ENCODE assay signal across 15 cellular contexts in genomic region chr3:52124126-52124525, GRCh38. TPM values are rescaled to one million over a fixed set of nuclear protein-coding genes. Genes with fewer than 3 reads are reported as not detected.
DNase-seq lines count a peak whose midpoint lies in the region; ATAC-seq, FAIRE-seq and TF ChIP-seq lines count a peak whose summit lies in the region.
"Had no signal": no experiment of that assay in that cellular context is flagged by ENCODE, and none has a peak within 500 bp of the region (broad histone marks: within the 10 kb centered on the region; RNA-seq: fewer than 3 reads in every experiment).

No MANE protein-coding gene starts in this region.

- H3K36me3 ChIP-seq in bronchial epithelial cell (ENCODE audit: control insufficient read depth, insufficient read depth, low read length): no peaks in the 10 kb centered on the region
- H3K36me3 ChIP-seq in spleen: peaks cover 0 to 18% (median 0%) of the 10 kb centered on the region in 6 donors

- TF ChIP-seq CTCF in natural killer cell (IDR thresholded peaks at IDR 0.05): no peak
- no peak for TF ChIP-seq CTCF in bronchial epithelial cell (IDR thresholded peaks at IDR 0.05; ENCODE audit: insufficient read depth, low read length, severe bottlenecking)
- TF ChIP-seq CTCF in spleen (IDR thresholded peaks at IDR 0.05 in 8 of 11, conservative IDR thresholded peaks at IDR 0.05 in 3 of 11): no peak
- TF ChIP-seq CTCF in HFFc6 (IDR thresholded peaks at IDR 0.05): no peak

- H3K36me3 Mint-ChIP-seq in natural killer cell treated with Interleukin-12 subunit alpha and Interleukin-12 subunit beta and Interleukin-15 and Interleukin-18, amount 100 ng/mL, for 72 hours: no peaks in the 10 kb centered on the region
- H3K36me3 Mint-ChIP-seq in natural killer cell: no peaks in the 10 kb centered on the region
- H3K36me3 Mint-ChIP-seq in HFFc6 (ENCODE audit: low read depth): peaks cover 18% of the 10 kb centered on the region; the same call in 1 of the 2 replicates
- H3K36me3 Mint-ChIP-seq in activated CD4-positive, alpha-beta T cell treated with anti-CD3 and anti-CD28 coated beads, Interleukin-2, amount 10 ng/mL, durations not matched to agents 24 days and 14 days (ENCODE audit: low read depth): peaks cover 15% of the 10 kb centered on the region
- H3K36me3 Mint-ChIP-seq: CD8-positive, alpha-beta memory T cell had no signal

- peak; percentile 12 for DNase-seq in natural killer cell treated with Interleukin-12 subunit alpha and Interleukin-12 subunit beta and Interleukin-15 and Interleukin-18, amount 100 ng/mL, for 72 hours (ENCODE audit: low spot score)
- DNase-seq in natural killer cell (no peak), bronchial epithelial cell (ENCODE audit: low read depth) (no peak), spleen (peak; percentile 33), HFFc6 (no peak)
- no peak for DNase-seq in activated CD4-positive, alpha-beta T cell treated with anti-CD3 and anti-CD28 coated beads, Interleukin-2, amount 10 ng/mL, durations not matched to agents 24 days and 14 days
- DNase-seq: Caco-2; CD8-positive, alpha-beta memory T cell; DND-41; GDM1; HCEC 1CT had no signal

- H3K9me3 ChIP-seq in spleen: no peaks in the 10 kb centered on the region
- H3K9me3 ChIP-seq: Caco-2 had no signal

- H3K27me3 Mint-ChIP-seq in natural killer cell treated with Interleukin-12 subunit alpha and Interleukin-12 subunit beta and Interleukin-15 and Interleukin-18, amount 100 ng/mL, for 72 hours: no peaks in the 10 kb centered on the region
- H3K27me3 Mint-ChIP-seq in natural killer cell (ENCODE audit: low read depth in 2 of 2): no peaks in the 10 kb centered on the region
- no peaks in the 10 kb centered on the region; the same call in 1 of the 2 replicates for H3K27me3 Mint-ChIP-seq in HFFc6 (ENCODE audit: insufficient read depth)
- H3K27me3 Mint-ChIP-seq in activated CD4-positive, alpha-beta T cell treated with anti-CD3 and anti-CD28 coated beads, Interleukin-2, amount 10 ng/mL, durations not matched to agents 24 days and 14 days: no peaks in the 10 kb centered on the region
- H3K27me3 Mint-ChIP-seq: B cell; CD8-positive, alpha-beta memory T cell had no signal

- intact Hi-C loops in natural killer cell (cut with micrococcal nuclease) (loop anchor here (5.0 kb wide), 1 partner anchor 72 kb away; no protein-coding TSS in a partner anchor), spleen (cut with DNase I; ENCODE audit: low total_unique reads) (loop anchor here (5.0 to 10.0 kb wide), 2 partner anchors 69 to 122 kb away; partner anchors contain the start of gene DUSP7)
- intact Hi-C loops in activated CD4-positive, alpha-beta T cell treated with anti-CD3 and anti-CD28 coated beads, Interleukin-2, amount 10 ng/mL, durations not matched to agents 24 days and 14 days (cut with micrococcal nuclease): no loop called here

- H3K4me1 Mint-ChIP-seq in natural killer cell treated with Interleukin-12 subunit alpha and Interleukin-12 subunit beta and Interleukin-15 and Interleukin-18, amount 100 ng/mL, for 72 hours (ENCODE audit: low read depth in 2 of 2): peaks cover 6 to 19% of the 10 kb centered on the region in 2 donors
- H3K4me1 Mint-ChIP-seq in natural killer cell (peaks cover 13 to 15% of the 10 kb centered on the region in 2 donors), HFFc6 (ENCODE audit: low read depth) (peaks cover 41% of the 10 kb centered on the region)
- H3K4me1 Mint-ChIP-seq in activated CD4-positive, alpha-beta T cell treated with anti-CD3 and anti-CD28 coated beads, Interleukin-2, amount 10 ng/mL, durations not matched to agents 24 days and 14 days: peaks cover 27% of the 10 kb centered on the region
- H3K4me1 Mint-ChIP-seq: CD8-positive, alpha-beta memory T cell had no signal

- TF ChIP-seq POLR2A in spleen (IDR thresholded peaks at IDR 0.05): no peak

- 88 to 98% (median 94%) methylated on average over 2 of the region's 2 CpGs for whole genome bisulfite sequencing in spleen, 5 donors

- no peak overlapping the region for H3K4me3 ChIP-seq in bronchial epithelial cell (ENCODE audit: low read depth, low read length)
- H3K4me3 ChIP-seq in spleen: no peak overlapping the region

- no peak overlapping the region for H3K27ac Mint-ChIP-seq in natural killer cell treated with Interleukin-12 subunit alpha and Interleukin-12 subunit beta and Interleukin-15 and Interleukin-18, amount 100 ng/mL, for 72 hours
- H3K27ac Mint-ChIP-seq in natural killer cell: no peak overlapping the region
- no peak overlapping the region for H3K27ac Mint-ChIP-seq in HFFc6
- H3K27ac Mint-ChIP-seq in activated CD4-positive, alpha-beta T cell treated with anti-CD3 and anti-CD28 coated beads, Interleukin-2, amount 10 ng/mL, durations not matched to agents 24 days and 14 days: no peak overlapping the region
- H3K27ac Mint-ChIP-seq: B cell; CD8-positive, alpha-beta memory T cell had no signal

- peak overlapping the region in 6 of 8 donors; percentile 78 to 88 (median 86) for H3K27ac ChIP-seq in spleen

- H3K27me3 ChIP-seq in bronchial epithelial cell (ENCODE audit: control insufficient read depth, insufficient read depth, low read length) (no peaks in the 10 kb centered on the region), spleen (replicated peaks in 1 of 7) (no peaks in the 10 kb centered on the region)

- no peak overlapping the region for H3K4me3 Mint-ChIP-seq in natural killer cell treated with Interleukin-12 subunit alpha and Interleukin-12 subunit beta and Interleukin-15 and Interleukin-18, amount 100 ng/mL, for 72 hours
- no peak overlapping the region for H3K4me3 Mint-ChIP-seq in natural killer cell
- no peak overlapping the region for H3K4me3 Mint-ChIP-seq in HFFc6
- H3K4me3 Mint-ChIP-seq in activated CD4-positive, alpha-beta T cell treated with anti-CD3 and anti-CD28 coated beads, Interleukin-2, amount 10 ng/mL, durations not matched to agents 24 days and 14 days: no peak overlapping the region
- H3K4me3 Mint-ChIP-seq: B cell had no signal

- ATAC-seq in natural killer cell treated with Interleukin-12 subunit alpha and Interleukin-12 subunit beta and Interleukin-15 and Interleukin-18, amount 100 ng/mL, for 72 hours: no peak
- no peak for ATAC-seq in natural killer cell
- no peak for ATAC-seq in GM18867 (IDR thresholded peaks at IDR 0.05; ENCODE audit: unreplicated experiment)

- H3K9me3 Mint-ChIP-seq in natural killer cell treated with Interleukin-12 subunit alpha and Interleukin-12 subunit beta and Interleukin-15 and Interleukin-18, amount 100 ng/mL, for 72 hours: no peaks in the 10 kb centered on the region
- H3K9me3 Mint-ChIP-seq in natural killer cell (no peaks in the 10 kb centered on the region), HFFc6 (no peaks in the 10 kb centered on the region)
- H3K9me3 Mint-ChIP-seq in activated CD4-positive, alpha-beta T cell treated with anti-CD3 and anti-CD28 coated beads, Interleukin-2, amount 10 ng/mL, durations not matched to agents 24 days and 14 days: no peaks in the 10 kb centered on the region
- H3K9me3 Mint-ChIP-seq: CD8-positive, alpha-beta memory T cell had no signal

- H3K4me1 ChIP-seq in spleen: peaks cover 11 to 56% (median 45%) of the 10 kb centered on the region in 6 donors

- peak; percentile 90 for FAIRE-seq in bronchial epithelial cell (lab: Jason Lieb, UNC)
- FAIRE-seq: A204.1, GM19239 had no signal

RNA-seq across cellular contexts. Expression of gene POC1A, which starts 30.1 kb away (rescaled TPM):
- total RNA-seq in natural killer cell treated with Interleukin-12 subunit alpha and Interleukin-12 subunit beta and Interleukin-15 and Interleukin-18, amount 100 ng/mL, for 72 hours: 10 to 100 TPM; 14.9 to 35.3 TPM
- 1 to 10 TPM; 1.3 to 2.6 (median 2.4) TPM for total RNA-seq in natural killer cell
- 1.8 and 3.3 TPM in 2 replicates for total RNA-seq in bronchial epithelial cell
- total RNA-seq in spleen: 1 to 10 TPM; 1.6 to 4.4 (median 2.5) TPM
- 1 to 10 TPM; 2.4 to 3.2 (median 3.2) TPM for polyA plus RNA-seq in spleen
- total RNA-seq in HFFc6 (2021; fragmentation: NEBNext Ultra II Directional; extraction: Animal tissue kit (Norgen Biotek cat#: 25700)): 10 to 100 TPM; 11.0 to 21.3 (median 20.5) TPM
- 23.2 and 24.1 TPM in 2 replicates for total RNA-seq in activated CD4-positive, alpha-beta T cell treated with anti-CD3 and anti-CD28 coated beads, Interleukin-2, amount 10 ng/mL, durations not matched to agents 24 days and 14 days

Comparison
In these comparisons a context has a peak if more than half of its experiments do, and no peak if none do; other contexts are left out.
1. DNase-seq: peak in natural killer cell treated with Interleukin-12 subunit alpha and Interleukin-12 subunit beta and Interleukin-15 and Interleukin-18, amount 100 ng/mL, for 72 hours (single experiment) and spleen (single experiment); none in natural killer cell (single experiment), bronchial epithelial cell (single experiment), HFFc6 (single experiment) and activated CD4-positive, alpha-beta T cell treated with anti-CD3 and anti-CD28 coated beads, Interleukin-2, amount 10 ng/mL, durations not matched to agents 24 days and 14 days (single experiment).